In the genomic region with DNA sequence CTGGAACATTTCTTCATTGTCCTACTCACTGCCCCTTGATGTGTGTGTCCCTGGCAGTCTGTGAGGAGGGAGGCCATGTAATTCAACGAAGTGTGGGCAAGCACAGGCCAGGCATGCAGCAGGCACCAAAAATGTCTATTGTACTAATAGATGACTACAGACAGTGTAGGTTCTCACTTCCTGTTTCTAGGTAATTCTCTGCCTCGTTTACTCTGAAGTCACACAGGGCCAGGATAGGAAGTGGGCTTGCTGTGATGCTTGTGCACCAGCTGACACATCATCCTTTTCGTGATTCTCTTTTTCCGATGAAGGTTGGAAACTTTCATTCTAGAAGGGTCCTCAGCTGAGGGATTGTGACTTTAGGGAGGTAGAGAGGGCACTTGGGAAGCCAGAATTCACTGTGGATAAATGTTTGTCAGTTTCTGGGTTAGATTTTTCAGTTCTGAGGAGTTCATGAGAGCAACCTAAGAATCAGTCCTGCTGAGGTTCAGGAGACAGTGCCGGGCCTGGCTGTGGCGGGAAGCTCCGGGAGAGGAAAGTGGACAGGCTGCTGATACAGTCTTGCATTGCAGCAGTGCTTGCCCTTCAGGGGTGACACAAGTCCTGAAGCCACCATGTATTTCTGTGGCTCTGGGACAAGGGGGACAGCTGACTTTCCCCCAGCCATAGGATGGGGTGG, we compare ENCODE assay signal across 8 cellular contexts. TPM values are rescaled to one million over a fixed set of nuclear protein-coding genes. Genes with fewer than 3 reads are reported as not detected.
DNase-seq lines count a peak whose midpoint lies in the region; ATAC-seq and TF ChIP-seq lines count a peak whose summit lies in the region.

No MANE protein-coding gene starts in this region.

- H3K79me2 ChIP-seq in KMS-11 (ENCODE audit: insufficient read depth, low read depth): no peaks in the 10 kb centered on the region

- H2AFZ ChIP-seq in KMS-11 (ENCODE audit: low read depth): peak overlapping the region; percentile 34; the same call in 1 of the 2 replicates

- H3K9me3 Mint-ChIP-seq in CD8-positive, alpha-beta T cell: no peaks in the 10 kb centered on the region

- H3K4me1 Mint-ChIP-seq in CD8-positive, alpha-beta T cell (ENCODE audit: low read depth): peaks cover 39% of the 10 kb centered on the region

- no peaks in the 10 kb centered on the region for H3K36me3 Mint-ChIP-seq in CD8-positive, alpha-beta T cell

- peak overlapping the region; percentile 98 for H3K27ac Mint-ChIP-seq in CD8-positive, alpha-beta T cell

- no peaks in the 10 kb centered on the region for H3K9me3 ChIP-seq in CD8-positive, alpha-beta T cell (ENCODE audit: low read length)

- ATAC-seq in CD8-positive, alpha-beta T cell: peak; percentile 92
- ATAC-seq in GM21447 (IDR thresholded peaks at IDR 0.05; ENCODE audit: unreplicated experiment): peak; percentile 93

- no peak for TF ChIP-seq CTCF in CD8-positive, alpha-beta T cell (IDR thresholded peaks at IDR 0.05)
- TF ChIP-seq CTCF in KMS-11 (conservative IDR thresholded peaks at IDR 0.05; ENCODE audit: low read depth, low read length): no peak

- no peaks in the 10 kb centered on the region for H3K36me3 ChIP-seq in CD8-positive, alpha-beta T cell (ENCODE audit: insufficient read depth, low read length)
- no peaks in the 10 kb centered on the region for H3K36me3 ChIP-seq in KMS-11 (ENCODE audit: insufficient read depth)

- H3K27me3 Mint-ChIP-seq in CD8-positive, alpha-beta T cell (ENCODE audit: low read depth): no peaks in the 10 kb centered on the region

- POLR2A ChIA-PET in CD8-positive, alpha-beta T cell (lab: Charles Lee): interaction anchor here (1.3 kb wide), 1 partner anchor 105 kb away, joined by 3 read pairs; no protein-coding TSS in a partner anchor

- no peak overlapping the region for H3K4me3 ChIP-seq in CD8-positive, alpha-beta T cell (ENCODE audit: low read depth, low read length)
- H3K4me3 ChIP-seq in KMS-11 (IDR thresholded peaks at IDR 0.05; ENCODE audit: insufficient read depth, low read depth, low read length): no peak overlapping the region

- peak overlapping the region; percentile 45 for H3K27ac ChIP-seq in CD8-positive, alpha-beta T cell (ENCODE audit: low read depth, low read length)
- no peak overlapping the region for H3K27ac ChIP-seq in KMS-11

- peaks cover 27% of the 10 kb centered on the region for H3K4me1 ChIP-seq in CD8-positive, alpha-beta T cell (ENCODE audit: insufficient read depth, low read length)
- peaks cover 21% of the 10 kb centered on the region for H3K4me1 ChIP-seq in KMS-11 (ENCODE audit: low read depth, poor library complexity, severe bottlenecking)

- H3K4me3 Mint-ChIP-seq in CD8-positive, alpha-beta T cell: peak overlapping the region; percentile 78

- H3K4me2 ChIP-seq in KMS-11: peak overlapping the region; percentile 9; the same call in 1 of the 2 replicates

- DNase-seq in CD8-positive, alpha-beta T cell: peak in 6 of 7 experiments; percentile 17 to 69 (median 50)
- DNase-seq in activated T-cell treated with anti-CD3 and anti-CD28 coated beads, Interleukin-2, amount 50 U/mL, for 1 hour: peak; percentile 59
- DNase-seq in stimulated activated CD4-positive, alpha-beta T cell treated with anti-CD3 and anti-CD28 coated beads, Interleukin-2, amount 100 ng/mL, for 48 hours: peak; percentile 26 to 29
- no peak for DNase-seq in middle frontal gyrus (ENCODE audit: extremely low spot score, low spot score)
- no peak for DNase-seq in globus pallidus (ENCODE audit: low spot score)
- DNase-seq in HPDE6-E6E7 (ENCODE audit: extremely low spot score): no peak

- no peak overlapping the region for H3K9ac ChIP-seq in KMS-11

- no peaks in the 10 kb centered on the region for H4K20me1 ChIP-seq in KMS-11 (ENCODE audit: insufficient read depth)

- no peaks in the 10 kb centered on the region for H3K27me3 ChIP-seq in CD8-positive, alpha-beta T cell (ENCODE audit: insufficient read depth, low read length)
- H3K27me3 ChIP-seq in KMS-11 (ENCODE audit: insufficient read depth, low read depth): peaks cover 9% of the 10 kb centered on the region; the same call in 1 of the 2 replicates

- intact Hi-C loops in CD8-positive, alpha-beta T cell (cut with DNase I, micrococcal nuclease): loop anchor here (1.0 to 10.0 kb wide), 4 partner anchors 78 to 361 kb away; partner anchors contain the start of genes AHCYL1 (in 1 of the 2) and GNAI3 (in 1 of the 2)

- CTCF ChIA-PET in CD8-positive, alpha-beta T cell (lab: Charles Lee): interaction anchor here (0.6 to 3.5 kb wide), 3 partner anchors 77 to 129 kb away, joined by 3 to 17 read pairs (median 5); no protein-coding TSS in a partner anchor

RNA-seq across cellular contexts. Expression of gene CSF1, which starts 4.3 kb away (rescaled TPM):
- total RNA-seq in CD8-positive, alpha-beta T cell: 1 to 10 TPM; 5.6 to 5.8 TPM

Comparison
In these comparisons a context has a peak if more than half of its experiments do, and no peak if none do; other contexts are left out.
1. DNase-seq: peak in CD8-positive, alpha-beta T cell (6 of 7), activated T-cell treated with anti-CD3 and anti-CD28 coated beads, Interleukin-2, amount 50 U/mL, for 1 hour (single experiment) and stimulated activated CD4-positive, alpha-beta T cell treated with anti-CD3 and anti-CD28 coated beads, Interleukin-2, amount 100 ng/mL, for 48 hours (2 of 2); none in middle frontal gyrus (single experiment), globus pallidus (single experiment) and HPDE6-E6E7 (single experiment).